Comparison of ENCODE assay signal across 19 cellular contexts in the genomic region with DNA sequence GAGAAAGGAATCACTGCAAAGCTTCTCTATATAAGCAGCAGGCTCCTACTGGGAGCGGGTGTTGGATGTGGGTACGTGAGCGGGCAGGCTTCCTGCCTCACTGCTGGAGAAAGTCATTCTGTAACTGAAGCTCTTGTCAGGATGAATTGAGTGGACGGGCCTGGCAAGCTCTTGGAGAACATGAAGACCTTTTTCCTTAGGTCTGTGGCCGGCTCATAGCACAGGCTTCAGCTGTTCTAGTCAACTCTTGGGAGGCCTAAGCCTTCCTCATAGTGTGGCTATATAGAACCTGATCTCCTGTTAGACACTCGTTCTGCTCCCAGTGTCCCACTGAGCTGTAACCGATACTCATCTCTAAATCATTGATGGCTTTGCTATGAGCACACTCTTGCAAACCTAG.
DNase-seq lines count a peak whose midpoint lies in the region; ATAC-seq and TF ChIP-seq lines count a peak whose summit lies in the region.
"Had no signal": no experiment of that assay in that cellular context is flagged by ENCODE, and none has a peak within 500 bp of the region (broad histone marks: within the 10 kb centered on the region; RNA-seq: fewer than 3 reads in every experiment).

No MANE protein-coding gene starts in this region.

- H3K9me3 ChIP-seq in PC-3 (ENCODE audit: low read length) (no peaks in the 10 kb centered on the region), psoas muscle (no peaks in the 10 kb centered on the region)
- H3K9me3 ChIP-seq: BE2C had no signal

- H3K27me3 Mint-ChIP-seq in chondrocyte (ENCODE audit: low read depth): no peaks in the 10 kb centered on the region
- H3K27me3 Mint-ChIP-seq: CD4-positive, CD25-positive, alpha-beta regulatory T cell had no signal

- H3K27me3 ChIP-seq in PC-3 (ENCODE audit: low read length) (no peaks in the 10 kb centered on the region), psoas muscle (ENCODE audit: insufficient read depth in 3 of 3, low read length in 2 of 3) (no peaks in the 10 kb centered on the region)
- H3K27me3 ChIP-seq: BE2C had no signal

- DNase-seq in PC-3 (no peak), chondrocyte (ENCODE audit: low spot score) (no peak), epithelial cell of prostate (ENCODE audit: low read depth, low spot score) (no peak), psoas muscle (peak in 1 of 2 donors; percentile 44), NOMO-1 treated with dmso at 0.1 percent for 144 hours (lab: John Stamatoyannopoulos, UW; ENCODE audit: unreplicated experiment) (no peak), NCI-H146 treated with DMSO at 0.1 percent for 48 hours (lab: John Stamatoyannopoulos, UW; ENCODE audit: unreplicated experiment) (no peak), NCI-H774 (lab: John Stamatoyannopoulos, UW) (no peak)
- DNase-seq: ACHN; BE2C; C1 segment of cervical spinal cord; CD4-positive, CD25-positive, alpha-beta regulatory T cell; DMS153; DMS79; GDM1; HCEC 1CT; HFFc6; KG1 had no signal

- H3F3A ChIP-seq in PC-3 (ENCODE audit: low read length, unreplicated experiment): no peaks in the 10 kb centered on the region

- TF ChIP-seq CTCF in PC-3 (conservative IDR thresholded peaks at IDR 0.05; ENCODE audit: low read depth, low read length) (no peak), chondrocyte (IDR thresholded peaks at IDR 0.05) (no peak), psoas muscle (IDR thresholded peaks at IDR 0.05) (no peak)

- H3K9ac ChIP-seq in PC-3 (ENCODE audit: low read length): no peak overlapping the region
- H3K9ac ChIP-seq: GM23248 had no signal

- H3K4me1 ChIP-seq in PC-3 (ENCODE audit: insufficient read depth, low read length): peaks cover 6% of the 10 kb centered on the region
- H3K4me1 ChIP-seq in psoas muscle: peaks cover 5% of the 10 kb centered on the region
- H3K4me1 ChIP-seq: BE2C had no signal

- intact Hi-C loops in PC-3 (cut with micrococcal nuclease): no loop called here
- intact Hi-C loops in psoas muscle (cut with DNase I): loop anchor here in 1 of 2 donors (10.0 kb wide), 1 partner anchor 109 kb away; a partner anchor contains a TSS

- H2AFZ ChIP-seq in PC-3 (ENCODE audit: low read length): peak overlapping the region; percentile 73
- H2AFZ ChIP-seq: GM23248 had no signal

- H3K36me3 ChIP-seq in PC-3 (ENCODE audit: low read depth, low read length): no peaks in the 10 kb centered on the region
- H3K36me3 ChIP-seq in psoas muscle (ENCODE audit: insufficient read depth in 1 of 2, low read depth in 1 of 2): no peaks in the 10 kb centered on the region
- H3K36me3 ChIP-seq: BE2C had no signal

- H3K9me3 Mint-ChIP-seq in chondrocyte (ENCODE audit: low read depth): no peaks in the 10 kb centered on the region
- H3K9me3 Mint-ChIP-seq: CD4-positive, CD25-positive, alpha-beta regulatory T cell; HFFc6 had no signal

- no peak overlapping the region for H3K4me2 ChIP-seq in PC-3 (ENCODE audit: low read length)

- H3K36me3 Mint-ChIP-seq in chondrocyte (ENCODE audit: low read depth): no peaks in the 10 kb centered on the region
- H3K36me3 Mint-ChIP-seq: CD4-positive, CD25-positive, alpha-beta regulatory T cell had no signal

- H3K4me3 ChIP-seq in PC-3 (ENCODE audit: low read length): no peak overlapping the region
- no peak overlapping the region for H3K4me3 ChIP-seq in psoas muscle
- H3K4me3 ChIP-seq: GM23248 had no signal

- H4K20me1 ChIP-seq in PC-3 (ENCODE audit: low read length): no peaks in the 10 kb centered on the region

- no TSS peak for BruUV-seq in PC-3 (replicated peaks; lab: Mats Ljungman, UMichigan)

- H3K4me1 Mint-ChIP-seq in chondrocyte (ENCODE audit: low read depth): peaks cover 31% of the 10 kb centered on the region
- H3K4me1 Mint-ChIP-seq: CD4-positive, CD25-positive, alpha-beta regulatory T cell had no signal

- POLR2A ChIA-PET in PC-3 (lab: Charles Lee; ENCODE audit: unreplicated experiment): no interaction called here

- 39 to 83% (median 60%) methylated on average over 7 of the region's 7 CpGs for WGBS in psoas muscle, 3 donors

- H3K4me3 Mint-ChIP-seq in chondrocyte (ENCODE audit: unreplicated experiment): no peak overlapping the region
- H3K4me3 Mint-ChIP-seq: CD4-positive, CD25-positive, alpha-beta regulatory T cell; HFFc6 had no signal

- no peaks in the 10 kb centered on the region for H3K9me2 ChIP-seq in PC-3 (replicated peaks; ENCODE audit: low read length)

- CTCF ChIA-PET in PC-3 (lab: Charles Lee): no interaction called here

- no peaks in the 10 kb centered on the region for H3K79me2 ChIP-seq in PC-3 (ENCODE audit: low read length)

- no peak for ATAC-seq in PC-3
- peak; percentile 55 to 75 (median 70) for ATAC-seq in psoas muscle
- ATAC-seq in HG03045 (IDR thresholded peaks at IDR 0.05; ENCODE audit: unreplicated experiment): no peak

- peak overlapping the region; percentile 90 for H3K27ac Mint-ChIP-seq in chondrocyte (ENCODE audit: unreplicated experiment)
- H3K27ac Mint-ChIP-seq: CD4-positive, CD25-positive, alpha-beta regulatory T cell; HFFc6 had no signal

- H3K27ac ChIP-seq in PC-3 (ENCODE audit: low read length) (no peak overlapping the region), epithelial cell of prostate (peak overlapping the region; percentile 48), psoas muscle (peak overlapping the region; percentile 71)
- H3K27ac ChIP-seq: GM23248 had no signal

Comparison
In these comparisons a context has a peak if more than half of its experiments do, and no peak if none do; other contexts are left out.
1. ATAC-seq: peak in psoas muscle (4 of 4); none in PC-3 (single experiment) and HG03045 (single experiment).